9 cellular contexts compared by ENCODE assay signal in genomic region chr3:137803215-137803614, GRCh38. TPM values are rescaled to one million over a fixed set of nuclear protein-coding genes. Genes with fewer than 3 reads are reported as not detected.
"Had no signal": no experiment of that assay in that cellular context is flagged by ENCODE, and none has a peak within 500 bp of the region (broad histone marks: within the 10 kb centered on the region; RNA-seq: fewer than 3 reads in every experiment).

No MANE protein-coding gene starts in this region.

- H3K4me2 ChIP-seq: KMS-11 had no signal

- H3K9ac ChIP-seq: KMS-11 had no signal

- FAIRE-seq: HTR-8/SVneo had no signal

- H3K27ac ChIP-seq: HL-60, KMS-11 had no signal

- DNase-seq: Karpas-422, KBM-7, KG1 had no signal

RNA-seq across cellular contexts. Expression of gene SOX14, which starts 39.1 kb away (rescaled TPM):
- total RNA-seq: HT-29, HT1080 had no signal
- polyA plus RNA-seq: IgD-negative memory B cell had no signal
